In the genomic region with DNA sequence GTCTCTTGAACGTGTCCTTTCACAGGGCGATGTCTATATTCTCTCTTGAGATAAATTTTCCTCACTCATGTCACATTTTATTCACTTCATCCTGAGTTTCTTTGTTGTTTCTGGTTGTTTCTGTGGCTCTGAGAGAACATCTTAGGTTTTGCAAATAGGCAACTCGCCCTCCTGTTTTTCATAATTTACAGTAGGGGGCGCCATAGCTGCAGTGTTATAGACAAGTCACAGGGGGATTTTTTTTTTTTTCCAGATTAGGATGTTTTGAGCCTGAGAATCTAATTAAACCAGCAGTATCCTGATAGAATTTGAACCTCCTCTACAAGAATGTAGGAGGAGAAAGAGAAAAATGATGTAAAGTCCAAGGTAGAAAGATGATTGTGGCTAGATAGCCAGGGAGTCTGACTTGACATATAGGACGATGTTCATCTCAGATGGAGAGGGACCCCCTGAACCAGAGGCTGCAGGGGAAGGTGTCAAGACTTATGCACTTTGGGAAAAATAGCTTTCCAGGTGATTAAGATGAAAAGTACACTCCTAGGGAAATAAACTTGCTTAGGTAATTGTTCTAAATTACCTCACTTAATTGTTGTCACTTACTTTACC, we compare ENCODE assay signal across 10 cellular contexts.
DNase-seq lines count a peak whose midpoint lies in the region; ATAC-seq and TF ChIP-seq lines count a peak whose summit lies in the region.
"Had no signal": no experiment of that assay in that cellular context is flagged by ENCODE, and none has a peak within 500 bp of the region (broad histone marks: within the 10 kb centered on the region; RNA-seq: fewer than 3 reads in every experiment).

No MANE protein-coding gene starts in this region.

- no peaks in the 10 kb centered on the region for H3K27me3 Mint-ChIP-seq in endodermal cell (ENCODE audit: insufficient read depth)

- H3K4me1 ChIP-seq in endodermal cell (ENCODE audit: control insufficient read depth, insufficient read depth, low read length): no peaks in the 10 kb centered on the region
- no peaks in the 10 kb centered on the region for H3K4me1 ChIP-seq in smooth muscle cell (ENCODE audit: low read depth)
- H3K4me1 ChIP-seq: BLaER1 treated with 17β-estradiol and CSF1 and Interleukin-3, amounts not matched to agents 10 nM and 100 nM had no signal

- H3K79me2 ChIP-seq in smooth muscle cell (ENCODE audit: low read depth): no peaks in the 10 kb centered on the region

- no peak overlapping the region for H3K27ac Mint-ChIP-seq in endodermal cell

- ATAC-seq in GM21381 (IDR thresholded peaks at IDR 0.05; ENCODE audit: unreplicated experiment): no peak
- ATAC-seq: naive thymus-derived CD8-positive, alpha-beta T cell had no signal

- H3K36me3 ChIP-seq in endodermal cell (ENCODE audit: control insufficient read depth, insufficient read depth, low read length): no peaks in the 10 kb centered on the region
- no peaks in the 10 kb centered on the region for H3K36me3 ChIP-seq in smooth muscle cell (ENCODE audit: low read depth)
- H3K36me3 ChIP-seq: BLaER1 treated with 17β-estradiol and CSF1 and Interleukin-3, amounts not matched to agents 10 nM and 100 nM had no signal

- H3K36me3 Mint-ChIP-seq in endodermal cell (ENCODE audit: low read depth): no peaks in the 10 kb centered on the region
- H3K36me3 Mint-ChIP-seq: naive thymus-derived CD8-positive, alpha-beta T cell had no signal

- no peaks in the 10 kb centered on the region for H4K20me1 ChIP-seq in smooth muscle cell (ENCODE audit: low read depth)
- H4K20me1 ChIP-seq: BLaER1 treated with 17β-estradiol and CSF1 and Interleukin-3, amounts not matched to agents 10 nM and 100 nM had no signal

- no peaks in the 10 kb centered on the region for H3K9me3 Mint-ChIP-seq in endodermal cell

- TF ChIP-seq CTCF in endodermal cell (conservative IDR thresholded peaks at IDR 0.05) (peak; percentile 90), smooth muscle cell (IDR thresholded peaks at IDR 0.05; ENCODE audit: borderline replicate concordance, insufficient read depth, poor library complexity, severe bottlenecking) (peak; percentile 62)

- DNase-seq in SHP77 (lab: John Stamatoyannopoulos, UW) (peak; percentile 5 to 9), SHP77 treated with DMSO at 0.1 percent for 48 hours (lab: John Stamatoyannopoulos, UW) (no peak), NCI-H69 (lab: John Stamatoyannopoulos, UW) (peak; percentile 62), endodermal cell (no peak), smooth muscle cell (lab: John Stamatoyannopoulos, UW; ENCODE audit: unreplicated experiment) (no peak), DMS79 (lab: John Stamatoyannopoulos, UW) (no peak), superior temporal gyrus (ENCODE audit: extremely low spot score) (no peak)
- DNase-seq: naive thymus-derived CD8-positive, alpha-beta T cell had no signal

- H3K9me3 ChIP-seq in endodermal cell (ENCODE audit: control insufficient read depth, low read length): no peaks in the 10 kb centered on the region
- no peaks in the 10 kb centered on the region for H3K9me3 ChIP-seq in smooth muscle cell (replicated peaks; ENCODE audit: low read depth)
- H3K9me3 ChIP-seq: BLaER1 treated with 17β-estradiol and CSF1 and Interleukin-3, amounts not matched to agents 10 nM and 100 nM had no signal

- H3F3A ChIP-seq in smooth muscle cell (ENCODE audit: low read depth): no peaks in the 10 kb centered on the region

- H3K4me3 Mint-ChIP-seq in endodermal cell: no peak overlapping the region
- H3K4me3 Mint-ChIP-seq: naive thymus-derived CD8-positive, alpha-beta T cell had no signal

- H3K27me3 ChIP-seq in endodermal cell (ENCODE audit: control insufficient read depth, insufficient read depth, low read length, poor library complexity, severe bottlenecking): no peaks in the 10 kb centered on the region
- no peaks in the 10 kb centered on the region for H3K27me3 ChIP-seq in smooth muscle cell (ENCODE audit: low read depth)
- H3K27me3 ChIP-seq: BLaER1 treated with 17β-estradiol and CSF1 and Interleukin-3, amounts not matched to agents 10 nM and 100 nM had no signal

- no peak overlapping the region for H3K4me2 ChIP-seq in smooth muscle cell
- H3K4me2 ChIP-seq: BLaER1 treated with 17β-estradiol and CSF1 and Interleukin-3, amounts not matched to agents 10 nM and 100 nM had no signal

- H3K9ac ChIP-seq in endodermal cell (ENCODE audit: extremely low read depth, low read length, poor library complexity, severe bottlenecking) (no peak overlapping the region), smooth muscle cell (ENCODE audit: low read depth) (no peak overlapping the region)
- H3K9ac ChIP-seq: BLaER1 treated with 17β-estradiol and CSF1 and Interleukin-3, amounts not matched to agents 10 nM and 100 nM had no signal

- H3K27ac ChIP-seq in endodermal cell (ENCODE audit: low read depth, low read length) (no peak overlapping the region), smooth muscle cell (ENCODE audit: low read depth) (no peak overlapping the region)
- H3K27ac ChIP-seq: BLaER1 treated with 17β-estradiol and CSF1 and Interleukin-3, amounts not matched to agents 10 nM and 100 nM had no signal

- H3K4me3 ChIP-seq in endodermal cell (ENCODE audit: low read length) (no peak overlapping the region), smooth muscle cell (no peak overlapping the region)
- H3K4me3 ChIP-seq: BLaER1 treated with 17β-estradiol and CSF1 and Interleukin-3, amounts not matched to agents 10 nM and 100 nM had no signal

- H3K4me1 Mint-ChIP-seq in endodermal cell: no peaks in the 10 kb centered on the region

- WGBS in endodermal cell (ENCODE audit: insufficient coverage in 1 of 2, insufficient read length in 1 of 2), 2 experiments: 49 to 94% methylated on average over 1 to 5 of the region's 5 CpGs
- WGBS in smooth muscle cell (ENCODE audit: low lambda C conversion rate): 38% methylated on average over 5 of the region's 5 CpGs

- no peak overlapping the region for H2AFZ ChIP-seq in smooth muscle cell (ENCODE audit: low read depth)

Comparison
In these comparisons a context has a peak if more than half of its experiments do, and no peak if none do; other contexts are left out.
1. DNase-seq: peak in SHP77 (2 of 2) and NCI-H69 (single experiment); none in SHP77 treated with DMSO at 0.1 percent for 48 hours (single experiment), endodermal cell (single experiment), smooth muscle cell (single experiment), DMS79 (single experiment) and superior temporal gyrus (single experiment).